In genomic region chr15:69225355-69226027, GRCh38 we compare ENCODE assay signal across 8 cellular contexts.
DNase-seq lines count a peak whose midpoint lies in the region; ATAC-seq and TF ChIP-seq lines count a peak whose summit lies in the region.

No MANE protein-coding gene starts in this region.

- H3K4me3 ChIP-seq in SK-N-SH (ENCODE audit: low read depth in 2 of 2, low read length in 1 of 2): no peak overlapping the region
- H3K4me3 ChIP-seq in ovary: no peak overlapping the region
- H3K4me3 ChIP-seq in aorta (ENCODE audit: low read length in 2 of 2): no peak overlapping the region

- H3K9me3 ChIP-seq in SK-N-SH: peaks cover 17% of the 10 kb centered on the region
- peaks cover 0 to 5% of the 10 kb centered on the region in 2 donors for H3K9me3 ChIP-seq in ovary
- peaks cover 1% of the 10 kb centered on the region for H3K9me3 ChIP-seq in aorta (ENCODE audit: control insufficient read depth, low read length)

- H2AFZ ChIP-seq in SK-N-SH (ENCODE audit: low read depth): no peak overlapping the region

- no peaks in the 10 kb centered on the region for H3K9me2 ChIP-seq in SK-N-SH

- no peak for TF ChIP-seq POLR2A in ovary (IDR thresholded peaks at IDR 0.05)

- H3K27me3 ChIP-seq in SK-N-SH (ENCODE audit: insufficient read depth): no peaks in the 10 kb centered on the region
- no peaks in the 10 kb centered on the region for H3K27me3 ChIP-seq in ovary
- no peaks in the 10 kb centered on the region for H3K27me3 ChIP-seq in aorta (ENCODE audit: control insufficient read depth in 1 of 2, insufficient read depth in 2 of 2, low read length in 1 of 2)

- H3K36me3 ChIP-seq in SK-N-SH (replicated peaks in 1 of 2; ENCODE audit: control insufficient read depth in 1 of 2, insufficient read depth in 2 of 2, low read length in 1 of 2) (peaks cover 5 to 25% of the 10 kb centered on the region in 2 experiments), ovary (no peaks in the 10 kb centered on the region), aorta (ENCODE audit: control insufficient read depth in 1 of 2, insufficient read depth in 2 of 2, low read length in 1 of 2) (no peaks in the 10 kb centered on the region)

- no peak overlapping the region for H3K4me2 ChIP-seq in SK-N-SH

- TF ChIP-seq RAD21 in SK-N-SH (IDR thresholded peaks at IDR 0.05; ENCODE audit: low read length): peak; percentile 77

- no peaks in the 10 kb centered on the region for H3K79me2 ChIP-seq in SK-N-SH (ENCODE audit: insufficient read depth)

- H3K4me1 ChIP-seq in SK-N-SH (ENCODE audit: control insufficient read depth in 1 of 2, insufficient read depth in 2 of 2, low read depth in 1 of 2, low read length in 1 of 2) (peaks cover 3% of the 10 kb centered on the region in 2 experiments; a peak in 2 of 4 replicates), ovary (ENCODE audit: insufficient read depth) (no peaks in the 10 kb centered on the region), aorta (ENCODE audit: control insufficient read depth in 1 of 2, insufficient read depth in 2 of 2, low read length in 2 of 2) (no peaks in the 10 kb centered on the region)

- CTCF ChIA-PET in HEK293T (lab: Yijun Ruan, JAX) (interaction anchor here (0.6 to 1.9 kb wide), 4 partner anchors 166 to 194 kb away, joined by 3 to 8 read pairs (median 4); no protein-coding TSS in a partner anchor), SK-N-SH (lab: Yijun Ruan, JAX) (interaction anchor here (0.6 to 4.5 kb wide), 12 partner anchors 9 to 194 kb away, joined by 3 to 29 read pairs (median 4); partner anchors contain the start of gene GLCE)

- TF ChIP-seq CTCF in SK-N-SH (IDR thresholded peaks at IDR 0.05): peak; percentile 59
- no peak for TF ChIP-seq CTCF in ovary (IDR thresholded peaks at IDR 0.05)

- 64% methylated on average over 2 of the region's 2 CpGs for WGBS in SK-N-SH (ENCODE audit: low lambda C conversion rate)
- 69 to 73% (median 72%) methylated on average over 2 of the region's 2 CpGs for WGBS in ovary, 3 donors
- 42 to 52% methylated on average over 2 of the region's 2 CpGs for WGBS in aorta, 2 donors

- no peaks in the 10 kb centered on the region for H4K20me1 ChIP-seq in SK-N-SH (ENCODE audit: insufficient read depth)

- ATAC-seq in GM21515 (IDR thresholded peaks at IDR 0.05; ENCODE audit: unreplicated experiment) (no peak), HG02973 (IDR thresholded peaks at IDR 0.05; ENCODE audit: unreplicated experiment) (no peak), aorta (ENCODE audit: low FRiP score) (no peak)

- POLR2A ChIA-PET in HEK293T (lab: Yijun Ruan, JAX) (interaction anchor here (0.7 kb wide), 1 partner anchor 60 kb away, joined by 3 read pairs; no protein-coding TSS in a partner anchor), SK-N-SH (lab: Yijun Ruan, JAX) (no interaction called here)

- TF ChIP-seq EP300 in SK-N-SH (IDR thresholded peaks at IDR 0.05; ENCODE audit: borderline replicate concordance in 1 of 2, low read depth in 1 of 2, low read length in 1 of 2) (no peak), ovary (IDR thresholded peaks at IDR 0.05) (no peak)

- peak; percentile 6 for DNase-seq in AG08396 (ENCODE audit: low spot score)
- DNase-seq in HEK293T (ENCODE audit: extremely low spot score): peak; percentile 18
- peak; percentile 36 for DNase-seq in SK-N-SH
- DNase-seq in glomerular visceral epithelial cell (ENCODE audit: extremely low spot score): peak; percentile 26
- no peak for DNase-seq in ovary
- no peak for DNase-seq in aorta

- intact Hi-C loops in ovary (cut with DNase I): no loop called here
- intact Hi-C loops in aorta (cut with DNase I): loop anchor here (2.0 to 5.0 kb wide), 3 partner anchors 63 to 168 kb away; partner anchors contain the start of gene GLCE (in 1 of the 2)

- H3F3A ChIP-seq in SK-N-SH (replicated peaks; ENCODE audit: insufficient read depth): no peaks in the 10 kb centered on the region

- H3K27ac ChIP-seq in SK-N-SH (ENCODE audit: low read depth in 2 of 2, low read length in 1 of 2): no peak overlapping the region
- H3K27ac ChIP-seq in ovary: no peak overlapping the region
- no peak overlapping the region for H3K27ac ChIP-seq in aorta (ENCODE audit: low read depth in 1 of 2, low read length in 2 of 2)

- H3K9ac ChIP-seq in SK-N-SH: no peak overlapping the region

TF ChIP-seq in HEK293T, 16 proteins besides CTCF, POLR2A, EP300 and RAD21:
- TF ChIP-seq HDGF (IDR thresholded peaks at IDR 0.05; ENCODE audit: borderline replicate concordance) (no peak), BHLHE40 (IDR thresholded peaks at IDR 0.05; ENCODE audit: borderline replicate concordance) (no peak), ZNF384 (IDR thresholded peaks at IDR 0.05) (no peak), LEF1 (IDR thresholded peaks at IDR 0.05; ENCODE audit: borderline replicate concordance) (no peak), CTBP1 (IDR thresholded peaks at IDR 0.05; ENCODE audit: borderline replicate concordance) (no peak), SUZ12 (IDR thresholded peaks at IDR 0.05) (no peak), ARNT (IDR thresholded peaks at IDR 0.05) (no peak), TARDBP (IDR thresholded peaks at IDR 0.05) (no peak), FOXM1 (IDR thresholded peaks at IDR 0.05; ENCODE audit: borderline replicate concordance) (no peak), FOXA1 (IDR thresholded peaks at IDR 0.05) (no peak)

TF ChIP-seq in SK-N-SH, 30 proteins besides CTCF, POLR2A, EP300 and RAD21:
- TF ChIP-seq SMC3 (IDR thresholded peaks at IDR 0.05; ENCODE audit: low read depth, low read length) (peak; percentile 69), GATA2 (CRISPR knock-in tag; IDR thresholded peaks at IDR 0.05) (no peak)

Comparison
In these comparisons a context has a peak if more than half of its experiments do, and no peak if none do; other contexts are left out.
1. DNase-seq: peak in AG08396 (single experiment), HEK293T (single experiment), SK-N-SH (single experiment) and glomerular visceral epithelial cell (single experiment); none in ovary (0 of 5) and aorta (0 of 2).
2. intact Hi-C loops: an anchor here in aorta (2.0 to 5.0 kb wide); none called in ovary.